ENCODE assay signal across 1 cellular context in genomic region chr19:6794817-6795431, GRCh38.
TF ChIP-seq lines count a peak whose summit lies in the region.

No MANE protein-coding gene starts in this region.

TF ChIP-seq in HepG2, 621 proteins besides CTCF, POLR2A, EP300 and RAD21:
- TF ChIP-seq ZSCAN30 (CRISPR knock-in tag; IDR thresholded peaks at IDR 0.05) (no peak), SP1 (IDR thresholded peaks at IDR 0.05) (no peak), SP1 (CRISPR knock-in tag; IDR thresholded peaks at IDR 0.05) (no peak), NFYC (CRISPR knock-in tag; IDR thresholded peaks at IDR 0.05) (peak; percentile 64), MEIS2 (CRISPR knock-in tag; IDR thresholded peaks at IDR 0.05) (no peak), ZNF720 (CRISPR knock-in tag; IDR thresholded peaks at IDR 0.05) (no peak), SCMH1 (CRISPR knock-in tag; IDR thresholded peaks at IDR 0.05; ENCODE audit: borderline replicate concordance) (no peak), FOSL2 (CRISPR knock-in tag; IDR thresholded peaks at IDR 0.05) (peak; percentile 63), ELF1 (CRISPR knock-in tag; IDR thresholded peaks at IDR 0.05) (no peak), SRF (IDR thresholded peaks at IDR 0.05; ENCODE audit: low read depth, low read length) (no peak), KLF15 (CRISPR knock-in tag; IDR thresholded peaks at IDR 0.05; ENCODE audit: borderline replicate concordance) (no peak), ZNF343 (CRISPR knock-in tag; IDR thresholded peaks at IDR 0.05) (no peak), NBN (conservative IDR thresholded peaks at IDR 0.05) (no peak), ZBTB34 (CRISPR knock-in tag; IDR thresholded peaks at IDR 0.05) (no peak), ZNF143 (CRISPR knock-in tag; IDR thresholded peaks at IDR 0.05) (peak; percentile 82), KLF13 (CRISPR knock-in tag; IDR thresholded peaks at IDR 0.05) (no peak), ZNF17 (CRISPR knock-in tag; IDR thresholded peaks at IDR 0.05) (no peak), ZNF260 (CRISPR knock-in tag; IDR thresholded peaks at IDR 0.05; ENCODE audit: borderline replicate concordance, low read depth) (no peak), ZNF234 (CRISPR knock-in tag; conservative IDR thresholded peaks at IDR 0.05) (no peak), NFYB (CRISPR knock-in tag; IDR thresholded peaks at IDR 0.05) (peak; percentile 66), CHCHD3 (CRISPR knock-in tag; IDR thresholded peaks at IDR 0.05) (no peak), HNF1B (CRISPR knock-in tag; IDR thresholded peaks at IDR 0.05) (no peak), ATF5 (CRISPR knock-in tag; IDR thresholded peaks at IDR 0.05; ENCODE audit: low read depth) (no peak), SRSF4 (IDR thresholded peaks at IDR 0.05; ENCODE audit: low read depth, low read length, poor library complexity, severe bottlenecking) (no peak), GATA4 (IDR thresholded peaks at IDR 0.05; ENCODE audit: borderline replicate concordance, low read depth) (no peak), ZNF280B (CRISPR knock-in tag; IDR thresholded peaks at IDR 0.05; ENCODE audit: borderline replicate concordance) (no peak), BCL3 (CRISPR knock-in tag; IDR thresholded peaks at IDR 0.05) (no peak), ZNF276 (CRISPR knock-in tag; IDR thresholded peaks at IDR 0.05; ENCODE audit: low read depth) (no peak), ZNF883 (CRISPR knock-in tag; IDR thresholded peaks at IDR 0.05; ENCODE audit: not compliant biosample characterization) (no peak), THAP11 (CRISPR knock-in tag; IDR thresholded peaks at IDR 0.05) (peak; percentile 92), KDM5A (IDR thresholded peaks at IDR 0.05; ENCODE audit: borderline replicate concordance, low read length) (no peak), ZEB1 (IDR thresholded peaks at IDR 0.05; ENCODE audit: insufficient replicate concordance, low read depth) (no peak), GABPB1 (CRISPR knock-in tag; IDR thresholded peaks at IDR 0.05) (peak; percentile 27; the same call in 1 of the 2 replicates), ZNF552 (CRISPR knock-in tag; IDR thresholded peaks at IDR 0.05; ENCODE audit: borderline replicate concordance) (no peak), SMAD3 (CRISPR knock-in tag; IDR thresholded peaks at IDR 0.05) (no peak), ZNF607 (CRISPR knock-in tag; IDR thresholded peaks at IDR 0.05; ENCODE audit: borderline replicate concordance) (no peak), ZFP36L1 (CRISPR knock-in tag; IDR thresholded peaks at IDR 0.05) (no peak), ZNF484 (CRISPR knock-in tag; IDR thresholded peaks at IDR 0.05; ENCODE audit: borderline replicate concordance, low read depth) (no peak), ELF4 (CRISPR knock-in tag; IDR thresholded peaks at IDR 0.05; ENCODE audit: borderline replicate concordance) (no peak), ZNF251 (CRISPR knock-in tag; IDR thresholded peaks at IDR 0.05) (no peak), GMEB1 (CRISPR knock-in tag; IDR thresholded peaks at IDR 0.05; ENCODE audit: borderline replicate concordance) (no peak), YEATS4 (CRISPR knock-in tag; IDR thresholded peaks at IDR 0.05; ENCODE audit: borderline replicate concordance) (no peak), MTA1 (CRISPR knock-in tag; IDR thresholded peaks at IDR 0.05; ENCODE audit: borderline replicate concordance) (no peak), CEBPB (IDR thresholded peaks at IDR 0.05; ENCODE audit: borderline replicate concordance, low read depth, low read length) (no peak), ZNF33B (CRISPR knock-in tag; IDR thresholded peaks at IDR 0.05) (no peak)
